In genomic region chr9:86062845-86063693, GRCh38 we compare ENCODE assay signal across 1 cellular context.
TF ChIP-seq lines count a peak whose summit lies in the region.

No MANE protein-coding gene starts in this region.

TF ChIP-seq in A549, 52 proteins besides CTCF, POLR2A, EP300 and RAD21 (continued from another document):
- TF ChIP-seq E2F6 (IDR thresholded peaks at IDR 0.05; ENCODE audit: borderline replicate concordance, low read depth) (no peak), POLR2AphosphoS2 (conservative IDR thresholded peaks at IDR 0.05; ENCODE audit: low read length) (no peak), ZNF302 (CRISPR knock-in tag; IDR thresholded peaks at IDR 0.05) (no peak), EHMT2 (IDR thresholded peaks at IDR 0.05; ENCODE audit: low read depth) (no peak), CBX8 (IDR thresholded peaks at IDR 0.05) (no peak), JUNB (IDR thresholded peaks at IDR 0.05) (no peak), JUN (IDR thresholded peaks at IDR 0.05) (no peak), FOSB (CRISPR knock-in tag; IDR thresholded peaks at IDR 0.05) (no peak), RFX5 (IDR thresholded peaks at IDR 0.05) (no peak), MAFK (IDR thresholded peaks at IDR 0.05; ENCODE audit: partially characterized antibody) (no peak), TFCP2L1 (CRISPR knock-in tag; IDR thresholded peaks at IDR 0.05) (no peak), ZC3H11A (IDR thresholded peaks at IDR 0.05) (no peak), RARB (CRISPR knock-in tag; IDR thresholded peaks at IDR 0.05) (no peak), ESRRA (IDR thresholded peaks at IDR 0.05; ENCODE audit: borderline replicate concordance, low read length) (no peak)
